ENCODE assay signal across 9 cellular contexts in genomic region chr19:11749751-11750150, GRCh38. TPM values are rescaled to one million over a fixed set of nuclear protein-coding genes. Genes with fewer than 3 reads are reported as not detected.
"Had no signal": no experiment of that assay in that cellular context is flagged by ENCODE, and none has a peak within 500 bp of the region (broad histone marks: within the 10 kb centered on the region; RNA-seq: fewer than 3 reads in every experiment).

No MANE protein-coding gene starts in this region.

- H2AFZ ChIP-seq: GM23248 had no signal

- H3K36me3 ChIP-seq: HAP-1 had no signal

- H3K27ac ChIP-seq: GM23248 had no signal

- FAIRE-seq: HTR-8/SVneo had no signal

- H3K9ac ChIP-seq: GM23248 had no signal

- ATAC-seq: HCT116 had no signal

- H3K4me1 ChIP-seq: HAP-1 had no signal

- DNase-seq: GM23248, GOT3, H7, KG1 had no signal

- H3K4me3 ChIP-seq: GM23248, HAP-1 had no signal

RNA-seq across cellular contexts. Expression of gene ZNF823, which starts 11.0 kb away (rescaled TPM):
- total RNA-seq: H7 had no signal

RNA-seq across cellular contexts. Expression of gene ZNF441, which starts 17.0 kb away (rescaled TPM):
- total RNA-seq: H7 had no signal

RNA-seq across cellular contexts. Expression of gene ZNF491, which starts 48.6 kb away (rescaled TPM):
- total RNA-seq: H4, HT-29 had no signal
